In genomic region chr2:19051238-19051831, GRCh38 we compare ENCODE assay signal across 17 cellular contexts.
"Had no signal": no experiment of that assay in that cellular context is flagged by ENCODE, and none has a peak within 500 bp of the region (broad histone marks: within the 10 kb centered on the region; RNA-seq: fewer than 3 reads in every experiment).

No MANE protein-coding gene starts in this region.

- H2AFZ ChIP-seq: hepatocyte had no signal

- H3K79me2 ChIP-seq: hepatocyte had no signal

- H3K4me3 ChIP-seq: hepatocyte, smooth muscle cell had no signal

- FAIRE-seq: bronchial epithelial cell, kidney, TTC549 had no signal

- H3K4me3 Mint-ChIP-seq: naive thymus-derived CD8-positive, alpha-beta T cell had no signal

- DNase-seq: activated naive CD4-positive, alpha-beta T cell; activated T-cell treated with anti-CD3 and anti-CD28 coated beads for 4 hours; anterior cingulate cortex; erythroblast; kidney; mesenchymal stem cell; naive thymus-derived CD8-positive, alpha-beta T cell; nucleus accumbens; right cardiac atrium; stimulated activated naive CD8-positive, alpha-beta T cell treated with anti-CD3 and anti-CD28 coated beads, Interleukin-15, Interleukin-2, amounts not matched to agents 100 U/mL and 50 U/mL, for 24 hours; SW 1271; trophoblast cell had no signal

- H3K27ac Mint-ChIP-seq: naive thymus-derived CD8-positive, alpha-beta T cell; progenitor cell of endocrine pancreas had no signal

- H3K27ac ChIP-seq: hepatocyte had no signal

- ATAC-seq: naive thymus-derived CD8-positive, alpha-beta T cell; stimulated activated naive CD8-positive, alpha-beta T cell treated with anti-CD3 and anti-CD28 coated beads, Interleukin-15, Interleukin-2, amounts not matched to agents 100 U/mL and 50 U/mL, for 24 hours had no signal

- H3K4me2 ChIP-seq: hepatocyte, smooth muscle cell had no signal

- H3K27me3 ChIP-seq: hepatocyte had no signal

- H3K27me3 Mint-ChIP-seq: naive thymus-derived CD8-positive, alpha-beta T cell; progenitor cell of endocrine pancreas had no signal
